ENCODE assay signal across 28 cellular contexts in the genomic region with DNA sequence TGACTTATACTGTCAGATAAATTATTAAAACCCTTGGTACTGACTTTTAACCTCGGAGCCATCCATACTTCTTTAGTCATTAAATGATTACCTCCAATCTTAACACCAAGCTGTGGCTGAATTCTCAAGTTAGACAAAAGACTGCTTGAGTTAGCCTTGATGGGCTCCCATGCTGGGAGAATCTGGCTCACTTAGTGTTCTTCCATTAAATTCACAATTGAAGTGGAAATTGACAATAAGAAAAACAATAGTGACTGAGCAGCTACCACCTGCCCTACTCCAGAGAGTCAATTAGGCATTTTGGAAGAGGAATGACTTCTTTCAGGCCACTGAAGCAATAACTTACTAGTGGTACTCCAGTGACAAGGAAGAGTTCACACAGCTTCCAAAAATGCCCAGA.
"Had no signal": no experiment of that assay in that cellular context is flagged by ENCODE, and none has a peak within 500 bp of the region (broad histone marks: within the 10 kb centered on the region; RNA-seq: fewer than 3 reads in every experiment).

No MANE protein-coding gene starts in this region.

- ATAC-seq: left lung; lower lobe of right lung; naive thymus-derived CD8-positive, alpha-beta T cell; right cardiac atrium; stimulated activated naive B cell treated with anti-CD40 and anti-IgM and Interleukin-4, amounts not matched to agents 10 μg/mL and 1 μg/mL and 100 μg/mL, for 72 hours had no signal

- DNase-seq: activated CD4-positive, alpha-beta memory T cell treated with anti-CD3 and anti-CD28 coated beads, Interleukin-2, amount 10 ng/mL, durations not matched to agents 7 days and 5 days; activated CD4-positive, alpha-beta T cell treated with anti-CD3 and anti-CD28 coated beads for 1 hour; activated CD4-positive, alpha-beta T cell treated with anti-CD3 and anti-CD28 coated beads, Interleukin-2, amount 10 ng/mL, durations not matched to agents 7 days and 5 days; activated CD8-positive, alpha-beta memory T cell treated with anti-CD3 and anti-CD28 coated beads, Interleukin-2, amount 50 U/mL, for 48 hours; activated gamma-delta T cell; activated naive CD4-positive, alpha-beta T cell treated with anti-CD3 and anti-CD28 coated beads, Interleukin-2, amount 10 ng/mL, durations not matched to agents 7 days and 5 days; activated naive CD8-positive, alpha-beta T cell treated with anti-CD3 and anti-CD28 coated beads, Interleukin-2, amount 10 ng/mL, durations not matched to agents 7 days and 5 days; activated T-cell treated with anti-CD3 and anti-CD28 coated beads, Interleukin-2, amount 50 U/mL, for 24 hours; brain microvascular endothelial cell; dorsolateral prefrontal cortex; effector memory CD4-positive, alpha-beta T cell; glutamatergic neuron; left lung; lower lobe of right lung; mesenchymal stem cell; naive thymus-derived CD8-positive, alpha-beta T cell; posterior cingulate gyrus; right cardiac atrium; stimulated activated CD4-positive, alpha-beta T cell treated with anti-CD3 and anti-CD28 coated beads, Interleukin-15, amount 100 ng/mL, for 24 hours; stimulated activated CD4-positive, alpha-beta T cell treated with anti-CD3 and anti-CD28 coated beads, Interleukin-2, amount 100 ng/mL, for 24 hours; stimulated activated naive B cell treated with anti-CD40 and anti-IgM and Interleukin-4, amounts not matched to agents 10 μg/mL and 1 μg/mL and 100 μg/mL, for 72 hours; stomach; thyroid gland; upper lobe of left lung had no signal

- H3K27ac ChIP-seq: ascending aorta, brain microvascular endothelial cell, coronary artery, dorsolateral prefrontal cortex, left lung, lower lobe of right lung, stomach, thyroid gland, upper lobe of left lung, vagina had no signal

- H3K27me3 Mint-ChIP-seq: activated CD4-positive, alpha-beta memory T cell treated with anti-CD3 and anti-CD28 coated beads, Interleukin-2, amount 10 ng/mL, durations not matched to agents 7 days and 5 days; activated CD4-positive, alpha-beta T cell treated with anti-CD3 and anti-CD28 coated beads, Interleukin-2, amount 10 ng/mL, durations not matched to agents 7 days and 5 days; activated naive CD4-positive, alpha-beta T cell treated with anti-CD3 and anti-CD28 coated beads, Interleukin-2, amount 10 ng/mL, durations not matched to agents 7 days and 5 days; activated naive CD8-positive, alpha-beta T cell treated with anti-CD3 and anti-CD28 coated beads, Interleukin-2, amount 10 ng/mL, durations not matched to agents 7 days and 5 days; activated T-cell treated with anti-CD3 and anti-CD28 coated beads, Interleukin-2, amount 50 U/mL, for 24 hours; naive thymus-derived CD8-positive, alpha-beta T cell; stimulated activated naive B cell treated with anti-CD40 and anti-IgM and Interleukin-4, amounts not matched to agents 10 μg/mL and 1 μg/mL and 100 μg/mL, for 72 hours had no signal

- H3K4me3 Mint-ChIP-seq: activated CD4-positive, alpha-beta memory T cell treated with anti-CD3 and anti-CD28 coated beads, Interleukin-2, amount 10 ng/mL, durations not matched to agents 7 days and 5 days; activated CD4-positive, alpha-beta T cell treated with anti-CD3 and anti-CD28 coated beads, Interleukin-2, amount 10 ng/mL, durations not matched to agents 7 days and 5 days; activated naive CD4-positive, alpha-beta T cell treated with anti-CD3 and anti-CD28 coated beads, Interleukin-2, amount 10 ng/mL, durations not matched to agents 7 days and 5 days; activated naive CD8-positive, alpha-beta T cell treated with anti-CD3 and anti-CD28 coated beads, Interleukin-2, amount 10 ng/mL, durations not matched to agents 7 days and 5 days; activated T-cell treated with anti-CD3 and anti-CD28 coated beads, Interleukin-2, amount 50 U/mL, for 24 hours; naive thymus-derived CD8-positive, alpha-beta T cell; neural crest cell; stimulated activated naive B cell treated with anti-CD40 and anti-IgM and Interleukin-4, amounts not matched to agents 10 μg/mL and 1 μg/mL and 100 μg/mL, for 72 hours had no signal

- H3K36me3 Mint-ChIP-seq: activated naive CD4-positive, alpha-beta T cell treated with anti-CD3 and anti-CD28 coated beads, Interleukin-2, amount 10 ng/mL, durations not matched to agents 7 days and 5 days; activated naive CD8-positive, alpha-beta T cell treated with anti-CD3 and anti-CD28 coated beads, Interleukin-2, amount 10 ng/mL, durations not matched to agents 7 days and 5 days; naive thymus-derived CD8-positive, alpha-beta T cell; stimulated activated naive B cell treated with anti-CD40 and anti-IgM and Interleukin-4, amounts not matched to agents 10 μg/mL and 1 μg/mL and 100 μg/mL, for 72 hours had no signal

- H3K4me1 ChIP-seq: ascending aorta, left lung, lower lobe of right lung, stomach, thyroid gland, upper lobe of left lung, vagina had no signal

- H3K27ac Mint-ChIP-seq: activated CD4-positive, alpha-beta memory T cell treated with anti-CD3 and anti-CD28 coated beads, Interleukin-2, amount 10 ng/mL, durations not matched to agents 7 days and 5 days; activated CD4-positive, alpha-beta T cell treated with anti-CD3 and anti-CD28 coated beads, Interleukin-2, amount 10 ng/mL, durations not matched to agents 7 days and 5 days; activated naive CD4-positive, alpha-beta T cell treated with anti-CD3 and anti-CD28 coated beads, Interleukin-2, amount 10 ng/mL, durations not matched to agents 7 days and 5 days; activated naive CD8-positive, alpha-beta T cell treated with anti-CD3 and anti-CD28 coated beads, Interleukin-2, amount 10 ng/mL, durations not matched to agents 7 days and 5 days; activated T-cell treated with anti-CD3 and anti-CD28 coated beads, Interleukin-2, amount 50 U/mL, for 24 hours; naive thymus-derived CD8-positive, alpha-beta T cell; stimulated activated naive B cell treated with anti-CD40 and anti-IgM and Interleukin-4, amounts not matched to agents 10 μg/mL and 1 μg/mL and 100 μg/mL, for 72 hours had no signal

- H3K4me3 ChIP-seq: ascending aorta, coronary artery, dorsolateral prefrontal cortex, left lung, lower lobe of right lung, stomach, thyroid gland, upper lobe of left lung, vagina had no signal

- H3K9me3 ChIP-seq: ascending aorta, left lung, lower lobe of right lung, stomach, thyroid gland, upper lobe of left lung, vagina had no signal

- H3K36me3 ChIP-seq: ascending aorta, brain microvascular endothelial cell, left lung, lower lobe of right lung, stomach, thyroid gland, upper lobe of left lung, vagina had no signal

- H3K27me3 ChIP-seq: ascending aorta, brain microvascular endothelial cell, left lung, stomach, thyroid gland, upper lobe of left lung, vagina had no signal

- H3K9me3 Mint-ChIP-seq: activated CD4-positive, alpha-beta memory T cell treated with anti-CD3 and anti-CD28 coated beads, Interleukin-2, amount 10 ng/mL, durations not matched to agents 7 days and 5 days; activated CD4-positive, alpha-beta T cell treated with anti-CD3 and anti-CD28 coated beads, Interleukin-2, amount 10 ng/mL, durations not matched to agents 7 days and 5 days; activated naive CD8-positive, alpha-beta T cell treated with anti-CD3 and anti-CD28 coated beads, Interleukin-2, amount 10 ng/mL, durations not matched to agents 7 days and 5 days had no signal

- H3K4me1 Mint-ChIP-seq: activated CD4-positive, alpha-beta memory T cell treated with anti-CD3 and anti-CD28 coated beads, Interleukin-2, amount 10 ng/mL, durations not matched to agents 7 days and 5 days; activated CD4-positive, alpha-beta T cell treated with anti-CD3 and anti-CD28 coated beads, Interleukin-2, amount 10 ng/mL, durations not matched to agents 7 days and 5 days; activated naive CD4-positive, alpha-beta T cell treated with anti-CD3 and anti-CD28 coated beads, Interleukin-2, amount 10 ng/mL, durations not matched to agents 7 days and 5 days; activated naive CD8-positive, alpha-beta T cell treated with anti-CD3 and anti-CD28 coated beads, Interleukin-2, amount 10 ng/mL, durations not matched to agents 7 days and 5 days; naive thymus-derived CD8-positive, alpha-beta T cell; neural crest cell; stimulated activated naive B cell treated with anti-CD40 and anti-IgM and Interleukin-4, amounts not matched to agents 10 μg/mL and 1 μg/mL and 100 μg/mL, for 72 hours had no signal
